ENCODE assay signal across 1 cellular context in genomic region chr19:20999731-21000352, GRCh38.
TF ChIP-seq lines count a peak whose summit lies in the region.

No MANE protein-coding gene starts in this region.

TF ChIP-seq in HEK293, 187 proteins besides CTCF, POLR2A, EP300 and RAD21 (continued from another document and continues in another):
- TF ChIP-seq ZNF518A (tag by site-specific recombination; conservative IDR thresholded peaks at IDR 0.05; ENCODE audit: low read depth) (peak; percentile 55), ZNF610 (tag by site-specific recombination; IDR thresholded peaks at IDR 0.05; ENCODE audit: borderline replicate concordance) (no peak), ZNF626 (tag by site-specific recombination; IDR thresholded peaks at IDR 0.05) (no peak), ZNF23 (tag by site-specific recombination; IDR thresholded peaks at IDR 0.05; ENCODE audit: borderline replicate concordance) (no peak), ZNF624 (tag by site-specific recombination; IDR thresholded peaks at IDR 0.05) (no peak), ZNF76 (tag by site-specific recombination; IDR thresholded peaks at IDR 0.05; ENCODE audit: borderline replicate concordance, low read depth) (no peak), ZNF843 (tag by site-specific recombination; IDR thresholded peaks at IDR 0.05) (no peak), ZBTB6 (tag by site-specific recombination; IDR thresholded peaks at IDR 0.05) (no peak), ZNF121 (tag by site-specific recombination; IDR thresholded peaks at IDR 0.05) (no peak), ZNF692 (tag by site-specific recombination; IDR thresholded peaks at IDR 0.05) (0 out of 2 replicates have a peak, but pooled peaks have one; percentile 22), ZSCAN16 (tag by site-specific recombination; IDR thresholded peaks at IDR 0.05) (no peak), SP3 (tag by site-specific recombination; IDR thresholded peaks at IDR 0.05) (0 out of 2 replicates have a peak, but pooled peaks have one; percentile 18), ZBTB1 (tag by site-specific recombination; IDR thresholded peaks at IDR 0.05) (no peak), TSHZ1 (tag by site-specific recombination; IDR thresholded peaks at IDR 0.05; ENCODE audit: borderline replicate concordance) (no peak), ZNF423 (tag by site-specific recombination; IDR thresholded peaks at IDR 0.05) (no peak), PRDM2 (tag by site-specific recombination; IDR thresholded peaks at IDR 0.05; ENCODE audit: borderline replicate concordance) (no peak), AEBP2 (tag by site-specific recombination; IDR thresholded peaks at IDR 0.05; ENCODE audit: borderline replicate concordance) (no peak), ZNF239 (tag by site-specific recombination; IDR thresholded peaks at IDR 0.05) (no peak), ZNF677 (tag by site-specific recombination; IDR thresholded peaks at IDR 0.05) (no peak), HOXA7 (CRISPR knock-in tag; IDR thresholded peaks at IDR 0.05; ENCODE audit: borderline replicate concordance) (no peak), ZNF600 (tag by site-specific recombination; IDR thresholded peaks at IDR 0.05) (no peak), ZNF24 (tag by site-specific recombination; IDR thresholded peaks at IDR 0.05) (no peak), ZNF654 (tag by site-specific recombination; IDR thresholded peaks at IDR 0.05; ENCODE audit: low read depth) (no peak), SP2 (tag by site-specific recombination; IDR thresholded peaks at IDR 0.05) (peak; percentile 85), ZNF701 (tag by site-specific recombination; IDR thresholded peaks at IDR 0.05) (no peak), ZNF510 (tag by site-specific recombination; IDR thresholded peaks at IDR 0.05; ENCODE audit: insufficient replicate concordance) (no peak), ZNF211 (tag by site-specific recombination; IDR thresholded peaks at IDR 0.05; ENCODE audit: low read depth) (no peak), ZNF629 (tag by site-specific recombination; IDR thresholded peaks at IDR 0.05) (no peak), ZNF37A (tag by site-specific recombination; IDR thresholded peaks at IDR 0.05) (no peak), ZNF350 (tag by site-specific recombination; IDR thresholded peaks at IDR 0.05) (0 out of 2 replicates have a peak, but pooled peaks have one; percentile 13), ZNF704 (tag by site-specific recombination; IDR thresholded peaks at IDR 0.05) (no peak), ZNF10 (tag by site-specific recombination; IDR thresholded peaks at IDR 0.05) (no peak)
- TF ChIP-seq, protein P1, sequence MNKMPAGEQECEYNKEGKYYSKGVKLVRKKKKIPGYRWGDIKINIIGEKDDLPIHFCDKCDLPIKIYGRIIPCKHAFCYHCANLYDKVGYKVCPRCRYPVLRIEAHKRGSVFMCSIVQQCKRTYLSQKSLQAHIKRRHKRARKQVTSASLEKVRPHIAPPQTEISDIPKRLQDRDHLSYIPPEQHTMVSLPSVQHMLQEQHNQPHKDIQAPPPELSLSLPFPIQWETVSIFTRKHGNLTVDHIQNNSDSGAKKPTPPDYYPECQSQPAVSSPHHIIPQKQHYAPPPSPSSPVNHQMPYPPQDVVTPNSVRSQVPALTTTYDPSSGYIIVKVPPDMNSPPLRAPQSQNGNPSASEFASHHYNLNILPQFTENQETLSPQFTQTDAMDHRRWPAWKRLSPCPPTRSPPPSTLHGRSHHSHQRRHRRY (tag by site-specific recombination; IDR thresholded peaks at IDR 0.05) = no peak
- TF ChIP-seq, protein P2, sequence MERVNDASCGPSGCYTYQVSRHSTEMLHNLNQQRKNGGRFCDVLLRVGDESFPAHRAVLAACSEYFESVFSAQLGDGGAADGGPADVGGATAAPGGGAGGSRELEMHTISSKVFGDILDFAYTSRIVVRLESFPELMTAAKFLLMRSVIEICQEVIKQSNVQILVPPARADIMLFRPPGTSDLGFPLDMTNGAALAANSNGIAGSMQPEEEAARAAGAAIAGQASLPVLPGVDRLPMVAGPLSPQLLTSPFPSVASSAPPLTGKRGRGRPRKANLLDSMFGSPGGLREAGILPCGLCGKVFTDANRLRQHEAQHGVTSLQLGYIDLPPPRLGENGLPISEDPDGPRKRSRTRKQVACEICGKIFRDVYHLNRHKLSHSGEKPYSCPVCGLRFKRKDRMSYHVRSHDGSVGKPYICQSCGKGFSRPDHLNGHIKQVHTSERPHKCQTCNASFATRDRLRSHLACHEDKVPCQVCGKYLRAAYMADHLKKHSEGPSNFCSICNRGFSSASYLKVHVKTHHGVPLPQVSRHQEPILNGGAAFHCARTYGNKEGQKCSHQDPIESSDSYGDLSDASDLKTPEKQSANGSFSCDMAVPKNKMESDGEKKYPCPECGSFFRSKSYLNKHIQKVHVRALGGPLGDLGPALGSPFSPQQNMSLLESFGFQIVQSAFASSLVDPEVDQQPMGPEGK (tag by site-specific recombination; IDR thresholded peaks at IDR 0.05) = no peak
